Comparison of ENCODE assay signal across 7 cellular contexts in the genomic region with DNA sequence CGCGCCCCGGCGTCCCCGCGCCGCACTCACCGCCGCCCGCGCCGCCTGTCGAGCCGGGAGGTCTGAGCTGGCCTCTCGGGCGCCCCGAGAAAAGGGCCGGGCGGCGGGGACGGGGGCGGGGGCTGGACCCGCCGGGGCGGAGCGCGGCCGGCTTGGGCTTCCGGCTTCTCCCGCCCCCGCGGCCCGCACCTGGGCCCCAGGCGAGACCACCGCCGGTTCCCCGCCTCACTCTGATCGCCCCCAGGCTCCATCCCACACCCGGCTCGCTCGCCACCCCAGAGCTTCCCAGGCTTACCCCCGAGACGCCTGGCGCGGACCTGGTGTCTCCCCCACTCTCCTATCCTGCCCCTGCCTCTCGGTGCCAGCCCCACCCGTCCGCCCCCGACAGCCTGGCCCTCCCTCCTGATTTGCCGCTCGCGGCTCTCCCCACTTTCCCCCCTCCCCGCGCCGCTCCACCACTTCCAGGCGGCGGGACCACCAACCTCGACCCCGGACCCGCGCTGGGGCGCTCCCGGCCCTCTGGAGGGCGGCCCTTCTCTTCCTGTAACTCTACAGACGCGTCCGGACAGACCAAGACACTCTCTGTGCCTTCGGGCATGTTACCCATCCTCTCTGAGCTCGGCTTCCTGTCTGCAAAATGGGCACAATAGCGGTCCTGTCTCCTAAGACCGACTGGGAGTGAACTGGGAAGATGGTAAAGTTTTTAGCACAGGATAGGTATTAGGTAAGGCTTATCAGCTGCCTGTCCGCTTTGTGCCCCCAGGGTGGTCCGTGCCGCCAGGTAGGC. TPM values are rescaled to one million over a fixed set of nuclear protein-coding genes. Genes with fewer than 3 reads are reported as not detected.
A peak's percentile ranks its signal among the peaks of the same experiment; 100 is the strongest.
DNase-seq lines count a peak whose midpoint lies in the region; ATAC-seq and TF ChIP-seq lines count a peak whose summit lies in the region.

Gene LITAF, minus strand, starts transcription at position 64 of the 787 bp plus-strand sequence. CDS start 30,189 bp downstream, outside the sequence.

- WGBS in esophagus muscularis mucosa: 10% methylated on average over 31 of the region's 74 CpGs

- peaks cover 0 to 14% (median 0%) of the 10 kb centered on the region in 5 donors for H3K36me3 Mint-ChIP-seq in naive thymus-derived CD4-positive, alpha-beta T cell

- in situ Hi-C loops in GM13977 (cut with MboI; ENCODE audit: low pct_unique_long_range_greater_than_20kb, low sequenced_read_pairs, unreplicated experiment): no loop called here

- H3K4me3 Mint-ChIP-seq in naive thymus-derived CD4-positive, alpha-beta T cell: peak within 1 kb of the TSS; percentile 91 to 100 (median 96)

- DNase-seq in GM13977 (ENCODE audit: low spot score): peak; percentile 94
- peak; percentile 47 for DNase-seq in NCI-H226
- DNase-seq in activated T-cell treated with anti-CD3 and anti-CD28 coated beads, Interleukin-2, amount 50 U/mL, for 48 hours: peak; percentile 78 to 83
- no peak for DNase-seq in esophagus muscularis mucosa (ENCODE audit: extremely low spot score)
- DNase-seq in naive thymus-derived CD4-positive, alpha-beta T cell: peak in 8 of 9 donors; percentile 52 to 75 (median 57)

- H3K27me3 ChIP-seq in esophagus muscularis mucosa: no peaks in the 10 kb centered on the region
- no peaks in the 10 kb centered on the region for H3K27me3 ChIP-seq in naive thymus-derived CD4-positive, alpha-beta T cell (ENCODE audit: control insufficient read depth in 2 of 2, insufficient read depth in 2 of 2, low read length in 2 of 2)

- H3K27me3 Mint-ChIP-seq in naive thymus-derived CD4-positive, alpha-beta T cell: peaks cover 0 to 7% (median 0%) of the 10 kb centered on the region in 5 donors

- H3K9me3 Mint-ChIP-seq in naive thymus-derived CD4-positive, alpha-beta T cell: no peaks in the 10 kb centered on the region

- H3K36me3 ChIP-seq in esophagus muscularis mucosa: no peaks in the 10 kb centered on the region
- H3K36me3 ChIP-seq in naive thymus-derived CD4-positive, alpha-beta T cell (ENCODE audit: control insufficient read depth in 2 of 3, insufficient read depth in 3 of 3, low read length in 3 of 3): no peaks in the 10 kb centered on the region

- H3K27ac ChIP-seq in esophagus muscularis mucosa (replicated peaks in 1 of 4): peak within 1 kb of the TSS; percentile 89 to 93 (median 90)
- H3K27ac ChIP-seq in naive thymus-derived CD4-positive, alpha-beta T cell (ENCODE audit: low read depth, low read length): peak within 1 kb of the TSS; percentile 94

- no peaks in the 10 kb centered on the region for H3K9me3 ChIP-seq in esophagus muscularis mucosa
- H3K9me3 ChIP-seq in naive thymus-derived CD4-positive, alpha-beta T cell (ENCODE audit: control insufficient read depth in 2 of 3, low read length in 3 of 3): no peaks in the 10 kb centered on the region

- peak; percentile 49 for ATAC-seq in HG02610 (IDR thresholded peaks at IDR 0.05; ENCODE audit: unreplicated experiment)
- peak; percentile 71 for ATAC-seq in naive thymus-derived CD4-positive, alpha-beta T cell

- peak; percentile 11 for TF ChIP-seq POLR2A in esophagus muscularis mucosa (IDR thresholded peaks at IDR 0.05; ENCODE audit: low read depth)

- H3K27ac Mint-ChIP-seq in naive thymus-derived CD4-positive, alpha-beta T cell: peak within 1 kb of the TSS; percentile 90 to 99 (median 97)

- CTCF ChIA-PET in naive thymus-derived CD4-positive, alpha-beta T cell (lab: Charles Lee): interaction anchor here (0.6 to 2.1 kb wide), 5 partner anchors 11 to 436 kb away, joined by 3 to 5 read pairs (median 4); no protein-coding TSS in a partner anchor

- POLR2A ChIA-PET in naive thymus-derived CD4-positive, alpha-beta T cell (lab: Charles Lee): interaction anchor here (0.7 to 5.0 kb wide), 12 partner anchors 11 to 80 kb away, joined by 3 to 92 read pairs (median 5); no protein-coding TSS in a partner anchor

- TF ChIP-seq CTCF in GM13977 (IDR thresholded peaks at IDR 0.05; ENCODE audit: extremely low read depth, insufficient read depth, missing control alignments) (peak; percentile 18), esophagus muscularis mucosa (IDR thresholded peaks at IDR 0.05) (no peak), subcutaneous adipose tissue (IDR thresholded peaks at IDR 0.05; ENCODE audit: low read depth) (no peak)

- H3K4me1 Mint-ChIP-seq in naive thymus-derived CD4-positive, alpha-beta T cell: peaks cover 29 to 45% (median 37%) of the 10 kb centered on the region in 7 donors

- H3K4me1 ChIP-seq in esophagus muscularis mucosa: peaks cover 16 to 47% (median 42%) of the 10 kb centered on the region in 4 donors
- H3K4me1 ChIP-seq in naive thymus-derived CD4-positive, alpha-beta T cell (ENCODE audit: control insufficient read depth in 2 of 2, insufficient read depth in 2 of 2, low read length in 2 of 2): peaks cover 32 to 38% of the 10 kb centered on the region in 2 donors

- intact Hi-C loops in esophagus muscularis mucosa (cut with DNase I): no loop called here
- intact Hi-C loops in naive thymus-derived CD4-positive, alpha-beta T cell (cut with micrococcal nuclease): loop anchor here (1.0 to 10.0 kb wide), 6 partner anchors 54 to 642 kb away; partner anchors contain the start of genes CLEC16A (in 1 of the 2), DEXI (in 1 of the 2), SNN (in 1 of the 2) and SOCS1 (in 1 of the 2)

- H3K4me3 ChIP-seq in esophagus muscularis mucosa: peak within 1 kb of the TSS; percentile 77 to 97 (median 84)
- peak within 1 kb of the TSS; percentile 88 for H3K4me3 ChIP-seq in naive thymus-derived CD4-positive, alpha-beta T cell (ENCODE audit: low read length)

- no peak for TF ChIP-seq EP300 in esophagus muscularis mucosa (IDR thresholded peaks at IDR 0.05)

RNA-seq across cellular contexts. Expression of gene LITAF, which starts in this region (rescaled TPM):
- total RNA-seq in esophagus muscularis mucosa: 10 to 100 TPM; 28.7 to 88.3 (median 36.8) TPM
- total RNA-seq in naive thymus-derived CD4-positive, alpha-beta T cell: 100 to 1,000 TPM; 126 to 278 (median 208) TPM
- 100 to 1,000 TPM; 525 to 563 TPM for polyA plus RNA-seq in naive thymus-derived CD4-positive, alpha-beta T cell
- total RNA-seq in subcutaneous adipose tissue: 10 to 100 TPM; 59.7 to 93.5 (median 64.8) TPM
